In genomic region chr1:85628791-85629531, GRCh38 we compare ENCODE assay signal across 9 cellular contexts. TPM values are rescaled to one million over a fixed set of nuclear protein-coding genes. Genes with fewer than 3 reads are reported as not detected.
DNase-seq lines count a peak whose midpoint lies in the region; ATAC-seq and TF ChIP-seq lines count a peak whose summit lies in the region.
"Had no signal": no experiment of that assay in that cellular context is flagged by ENCODE, and none has a peak within 500 bp of the region (broad histone marks: within the 10 kb centered on the region; RNA-seq: fewer than 3 reads in every experiment).

No MANE protein-coding gene starts in this region.

- no peaks in the 10 kb centered on the region for H3K79me2 ChIP-seq in OCI-LY7 (ENCODE audit: insufficient read depth, low read depth, low read length)

- H4K20me1 ChIP-seq in OCI-LY7 (ENCODE audit: insufficient read depth, low read length): no peaks in the 10 kb centered on the region

- no peak overlapping the region for H2AFZ ChIP-seq in OCI-LY7 (ENCODE audit: low read length)

- H3K36me3 ChIP-seq in heart right ventricle (no peaks in the 10 kb centered on the region), OCI-LY7 (ENCODE audit: insufficient read depth, low read length) (no peaks in the 10 kb centered on the region; the same call in none of the 2 replicates)

- WGBS in heart right ventricle, 2 donors: 67% methylated on average over 9 of the region's 9 CpGs

- POLR2A ChIA-PET in OCI-LY7 (lab: Charles Lee): interaction anchor here (0.6 to 0.7 kb wide), 3 partner anchors 13 to 540 kb away, joined by 3 read pairs; no protein-coding TSS in a partner anchor

- H3K27me3 ChIP-seq in heart right ventricle: no peaks in the 10 kb centered on the region

- TF ChIP-seq CTCF in HFF-Myc (IDR thresholded peaks at IDR 0.05; ENCODE audit: low read depth, low read length, missing control alignments): no peak
- TF ChIP-seq CTCF in VCaP (conservative IDR thresholded peaks at IDR 0.05): no peak
- TF ChIP-seq CTCF in heart right ventricle (IDR thresholded peaks at IDR 0.05): no peak
- TF ChIP-seq CTCF in OCI-LY7 (conservative IDR thresholded peaks at IDR 0.05; ENCODE audit: low read length): no peak

- intact Hi-C loops in heart right ventricle (cut with DNase I) (no loop called here), OCI-LY7 (cut with micrococcal nuclease; ENCODE audit: unreplicated experiment) (no loop called here)

- H3K27ac ChIP-seq in VCaP (peak overlapping the region; percentile 86), heart right ventricle (peak overlapping the region in 9 of 10 donors; percentile 18 to 83 (median 51)), OCI-LY7 (ENCODE audit: low read depth, low read length, poor library complexity, severe bottlenecking) (no peak overlapping the region)

- CTCF ChIA-PET in OCI-LY7 (lab: Charles Lee; ENCODE audit: unreplicated experiment): no interaction called here

- H3K4me1 ChIP-seq in heart right ventricle: peaks cover 2 to 17% (median 9%) of the 10 kb centered on the region in 9 donors
- H3K4me1 ChIP-seq in OCI-LY7 (ENCODE audit: insufficient read depth, low read length, poor library complexity, severe bottlenecking): no peaks in the 10 kb centered on the region

- H3K4me3 ChIP-seq in HFF-Myc (replicated peaks; ENCODE audit: low read depth, low read length) (no peak overlapping the region), heart right ventricle (no peak overlapping the region), skeletal muscle cell (ENCODE audit: low read depth, low read length) (peak overlapping the region; percentile 5), OCI-LY7 (ENCODE audit: low read depth, low read length, poor library complexity, severe bottlenecking) (no peak overlapping the region)
- H3K4me3 ChIP-seq: skin epidermis had no signal

- no peaks in the 10 kb centered on the region for H3K9me2 ChIP-seq in OCI-LY7 (ENCODE audit: insufficient read depth, low read length)

- DNase-seq in HFF-Myc (ENCODE audit: extremely low read depth, low read depth) (peak; percentile 58), heart right ventricle (peak; percentile 34 to 38), skeletal muscle cell (ENCODE audit: low read depth) (peak; percentile 92), NCI-H2196 (lab: John Stamatoyannopoulos, UW; ENCODE audit: unreplicated experiment) (no peak), cerebellum (ENCODE audit: low spot score) (no peak), OCI-LY7 (ENCODE audit: low spot score) (no peak)

- no peak overlapping the region for H3K4me2 ChIP-seq in OCI-LY7 (ENCODE audit: low read length)

- ATAC-seq in heart right ventricle: peak; percentile 61 to 85 (median 80)
- ATAC-seq in GM21390 (IDR thresholded peaks at IDR 0.05; ENCODE audit: unreplicated experiment): no peak

- H3K9me3 ChIP-seq in heart right ventricle (no peaks in the 10 kb centered on the region), OCI-LY7 (ENCODE audit: low read length) (no peaks in the 10 kb centered on the region)

- BruUV-seq in OCI-LY7 (replicated peaks; lab: Mats Ljungman, UMichigan): no TSS peak

RNA-seq across cellular contexts. Expression of gene CCN1, which starts 48.4 kb away (rescaled TPM):
- total RNA-seq in heart right ventricle: 1,000 to 10,000 TPM in 1 of 10 donors, 100 to 1,000 TPM in 1, 10 to 100 TPM in 8; 28.3 to 1,074 (median 62.8) TPM
- polyA plus RNA-seq in heart right ventricle: 100 to 1,000 TPM in 1 of 2 donors, 10 to 100 TPM in 1; 27.4 to 157 TPM
- total RNA-seq in cerebellum: 3.7 TPM
- not detected in 2 replicates for total RNA-seq in OCI-LY7 (2014; rRNA removed; shearing (Covaris generic))
- 0.23 TPM in 1 of 2 replicates, not detected in the other for total RNA-seq in OCI-LY7 (2022)

Comparison
In these comparisons a context has a peak if more than half of its experiments do, and no peak if none do; other contexts are left out.
1. DNase-seq: peak in HFF-Myc (single experiment), heart right ventricle (2 of 2) and skeletal muscle cell (single experiment); none in NCI-H2196 (single experiment), cerebellum (single experiment) and OCI-LY7 (single experiment).